7 cellular contexts compared by ENCODE assay signal in genomic region chr2:137969418-137969765, GRCh38. TPM values are rescaled to one million over a fixed set of nuclear protein-coding genes. Genes with fewer than 3 reads are reported as not detected.
DNase-seq lines count a peak whose midpoint lies in the region; ATAC-seq and TF ChIP-seq lines count a peak whose summit lies in the region.

No MANE protein-coding gene starts in this region.

- no peaks in the 10 kb centered on the region for H3K4me1 Mint-ChIP-seq in activated CD8-positive, alpha-beta T cell treated with anti-CD3 and anti-CD28 coated beads for 36 hours (ENCODE audit: low read depth)

- intact Hi-C loops in activated CD8-positive, alpha-beta T cell treated with anti-CD3 and anti-CD28 coated beads for 36 hours (cut with micrococcal nuclease) = no loop called here

- TF ChIP-seq CTCF in activated CD8-positive, alpha-beta T cell treated with anti-CD3 and anti-CD28 coated beads for 36 hours (IDR thresholded peaks at IDR 0.05) = no peak

- no peaks in the 10 kb centered on the region for H3K36me3 Mint-ChIP-seq in activated CD8-positive, alpha-beta T cell treated with anti-CD3 and anti-CD28 coated beads for 36 hours (ENCODE audit: low read depth)

- H3K27ac ChIP-seq in subcutaneous abdominal adipose tissue (ENCODE audit: low read depth, low read length) = peak overlapping the region; percentile 68

- no peak overlapping the region for H3K9ac ChIP-seq in subcutaneous abdominal adipose tissue (ENCODE audit: low read length in 5 of 5)

- H3K27ac Mint-ChIP-seq in activated CD8-positive, alpha-beta T cell treated with anti-CD3 and anti-CD28 coated beads for 36 hours = no peak overlapping the region

- H3K9me3 ChIP-seq in subcutaneous abdominal adipose tissue (ENCODE audit: control insufficient read depth in 5 of 5, low read length in 5 of 5) = no peaks in the 10 kb centered on the region

- no peak for ATAC-seq in activated CD8-positive, alpha-beta T cell treated with anti-CD3 and anti-CD28 coated beads for 36 hours

- H3K4me1 ChIP-seq in subcutaneous abdominal adipose tissue (ENCODE audit: control insufficient read depth in 5 of 5, insufficient read depth in 5 of 5, low read length in 5 of 5) = peaks cover 0 to 51% (median 21%) of the 10 kb centered on the region in 5 donors

- no peak for TF ChIP-seq RAD21 in Ishikawa (IDR thresholded peaks at IDR 0.05; ENCODE audit: low read depth)

- CTCF ChIA-PET in activated CD8-positive, alpha-beta T cell treated with anti-CD3 and anti-CD28 coated beads for 36 hours (lab: Charles Lee) = no interaction called here

- no peak overlapping the region for H3K4me3 ChIP-seq in subcutaneous abdominal adipose tissue (ENCODE audit: low read depth in 1 of 5, low read length in 5 of 5)

- POLR2A ChIA-PET in activated CD8-positive, alpha-beta T cell treated with anti-CD3 and anti-CD28 coated beads for 36 hours (lab: Charles Lee) = no interaction called here

- DNase-seq in SKM-1 (lab: John Stamatoyannopoulos, UW; ENCODE audit: unreplicated experiment) (peak; percentile 76), globus pallidus (ENCODE audit: low spot score) (peak; percentile 54), putamen (ENCODE audit: low spot score) (no peak), NCI-H2227 (lab: John Stamatoyannopoulos, UW; ENCODE audit: unreplicated experiment) (no peak)
- DNase-seq in activated CD8-positive, alpha-beta T cell treated with anti-CD3 and anti-CD28 coated beads for 36 hours = no peak

- no peaks in the 10 kb centered on the region for H3K27me3 ChIP-seq in subcutaneous abdominal adipose tissue (ENCODE audit: control insufficient read depth in 5 of 5, insufficient read depth in 4 of 5, low read length in 5 of 5)

- H3K27me3 Mint-ChIP-seq in activated CD8-positive, alpha-beta T cell treated with anti-CD3 and anti-CD28 coated beads for 36 hours = peaks cover 1% of the 10 kb centered on the region

- H3K9me3 Mint-ChIP-seq in activated CD8-positive, alpha-beta T cell treated with anti-CD3 and anti-CD28 coated beads for 36 hours = no peaks in the 10 kb centered on the region

- TF ChIP-seq EP300 in Ishikawa (IDR thresholded peaks at IDR 0.05; ENCODE audit: borderline replicate concordance) = no peak

- H3K4me3 Mint-ChIP-seq in activated CD8-positive, alpha-beta T cell treated with anti-CD3 and anti-CD28 coated beads for 36 hours = no peak overlapping the region

- peaks cover 4 to 27% (median 14%) of the 10 kb centered on the region in 5 donors for H3K36me3 ChIP-seq in subcutaneous abdominal adipose tissue (ENCODE audit: control insufficient read depth in 5 of 5, insufficient read depth in 5 of 5, low read length in 5 of 5)

TF ChIP-seq in Ishikawa, 13 proteins besides CTCF, POLR2A, EP300 and RAD21:
- TF ChIP-seq EGR1 (IDR thresholded peaks at IDR 0.05) = no peak
- no peak for TF ChIP-seq YY1 (IDR thresholded peaks at IDR 0.05; ENCODE audit: low read depth)
- TF ChIP-seq USF1 (IDR thresholded peaks at IDR 0.05) = no peak
- TF ChIP-seq CEBPB (IDR thresholded peaks at IDR 0.05) = no peak
- TF ChIP-seq MAX (IDR thresholded peaks at IDR 0.05) = no peak
- 0 out of 2 replicates have a peak, but pooled peaks have one; percentile 8 for TF ChIP-seq NFIC (IDR thresholded peaks at IDR 0.05)
- no peak for TF ChIP-seq TEAD4 (IDR thresholded peaks at IDR 0.05)
- no peak for TF ChIP-seq TCF12 (IDR thresholded peaks at IDR 0.05; ENCODE audit: low read depth)

RNA-seq across cellular contexts. Expression of gene HNMT, which starts 5.1 kb away (rescaled TPM):
- total RNA-seq in activated CD8-positive, alpha-beta T cell treated with anti-CD3 and anti-CD28 coated beads for 36 hours = not detected

Comparison
In these comparisons a context has a peak if more than half of its experiments do, and no peak if none do; other contexts are left out.
1. DNase-seq: peak in SKM-1 (single experiment) and globus pallidus (single experiment); none in putamen (single experiment), NCI-H2227 (single experiment) and activated CD8-positive, alpha-beta T cell treated with anti-CD3 and anti-CD28 coated beads for 36 hours (single experiment).